17 cellular contexts compared by ENCODE assay signal in the genomic region with DNA sequence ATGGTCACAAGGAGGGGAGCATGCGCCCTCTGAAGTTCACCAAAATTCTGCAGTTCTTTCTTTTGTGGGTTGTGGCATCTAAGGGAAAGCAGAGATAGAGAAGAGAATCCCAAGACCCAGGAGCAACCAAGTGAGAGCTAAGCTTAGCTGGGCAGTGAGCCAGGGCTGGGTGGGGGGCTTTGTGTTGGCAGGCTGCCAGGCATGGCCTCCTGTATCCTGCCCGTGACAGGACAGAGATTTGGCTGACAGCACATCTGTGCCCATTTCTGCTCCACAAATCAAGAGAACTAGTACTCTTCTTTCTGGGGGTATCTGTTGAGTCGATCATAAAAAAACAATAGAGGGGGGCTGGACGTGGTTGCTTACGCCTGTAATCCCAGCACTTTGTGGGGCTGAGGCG.
DNase-seq lines count a peak whose midpoint lies in the region; ATAC-seq and TF ChIP-seq lines count a peak whose summit lies in the region.
"Had no signal": no experiment of that assay in that cellular context is flagged by ENCODE, and none has a peak within 500 bp of the region (broad histone marks: within the 10 kb centered on the region; RNA-seq: fewer than 3 reads in every experiment).

No MANE protein-coding gene starts in this region.

- H3K4me1 ChIP-seq in BE2C (no peaks in the 10 kb centered on the region), SJCRH30 (no peaks in the 10 kb centered on the region), heart left ventricle (no peaks in the 10 kb centered on the region)

- H3K27me3 ChIP-seq in BE2C (no peaks in the 10 kb centered on the region; the same call in 1 of the 2 replicates), SJCRH30 (no peaks in the 10 kb centered on the region), heart left ventricle (no peaks in the 10 kb centered on the region)

- TF ChIP-seq POLR2A in heart left ventricle (IDR thresholded peaks at IDR 0.05): no peak

- H3K36me3 ChIP-seq in BE2C (no peaks in the 10 kb centered on the region), SJCRH30 (no peaks in the 10 kb centered on the region), heart left ventricle (no peaks in the 10 kb centered on the region)

- H3K4me3 ChIP-seq in BE2C (ENCODE audit: low read depth, low read length) (no peak overlapping the region), SJCRH30 (no peak overlapping the region), heart left ventricle (no peak overlapping the region)
- H3K4me3 ChIP-seq: GM23338 had no signal

- CTCF ChIA-PET in activated CD4-positive, alpha-beta T cell treated with anti-CD3 and anti-CD28 coated beads, Interleukin-2, amount 10 ng/mL, durations not matched to agents 7 days and 5 days (lab: Charles Lee): no interaction called here

- 80 to 84% (median 83%) methylated on average over 6 of the region's 6 CpGs for WGBS in heart left ventricle, 4 donors

- no peaks in the 10 kb centered on the region for H3K4me1 Mint-ChIP-seq in activated CD4-positive, alpha-beta T cell treated with anti-CD3 and anti-CD28 coated beads, Interleukin-2, amount 10 ng/mL, durations not matched to agents 7 days and 5 days
- H3K4me1 Mint-ChIP-seq in natural killer cell: no peaks in the 10 kb centered on the region
- H3K4me1 Mint-ChIP-seq: CD4-positive, alpha-beta memory T cell; IgD-negative memory B cell had no signal

- POLR2A ChIA-PET in activated CD4-positive, alpha-beta T cell treated with anti-CD3 and anti-CD28 coated beads, Interleukin-2, amount 10 ng/mL, durations not matched to agents 7 days and 5 days (lab: Charles Lee): no interaction called here

- H3K9me3 ChIP-seq in BE2C: no peaks in the 10 kb centered on the region
- no peaks in the 10 kb centered on the region for H3K9me3 ChIP-seq in SJCRH30 (replicated peaks)
- no peaks in the 10 kb centered on the region for H3K9me3 ChIP-seq in heart left ventricle

- no peak overlapping the region for H3K27ac Mint-ChIP-seq in activated CD4-positive, alpha-beta T cell treated with anti-CD3 and anti-CD28 coated beads, Interleukin-2, amount 10 ng/mL, durations not matched to agents 7 days and 5 days
- no peak overlapping the region for H3K27ac Mint-ChIP-seq in natural killer cell
- H3K27ac Mint-ChIP-seq: CD4-positive, alpha-beta memory T cell; GM23338; HFFc6; IgD-negative memory B cell had no signal

- no peaks in the 10 kb centered on the region for H3K27me3 Mint-ChIP-seq in activated CD4-positive, alpha-beta T cell treated with anti-CD3 and anti-CD28 coated beads, Interleukin-2, amount 10 ng/mL, durations not matched to agents 7 days and 5 days
- H3K27me3 Mint-ChIP-seq in natural killer cell (ENCODE audit: low read depth in 2 of 2): peaks cover 0 to 7% of the 10 kb centered on the region in 2 donors
- H3K27me3 Mint-ChIP-seq: CD4-positive, alpha-beta memory T cell; IgD-negative memory B cell had no signal

- no peaks in the 10 kb centered on the region for H3K36me3 Mint-ChIP-seq in activated CD4-positive, alpha-beta T cell treated with anti-CD3 and anti-CD28 coated beads, Interleukin-2, amount 10 ng/mL, durations not matched to agents 7 days and 5 days (ENCODE audit: low read depth)
- no peaks in the 10 kb centered on the region for H3K36me3 Mint-ChIP-seq in natural killer cell
- H3K36me3 Mint-ChIP-seq: CD14-positive monocyte; CD4-positive, alpha-beta memory T cell; IgD-negative memory B cell had no signal

- DNase-seq in NCI-H748 (lab: John Stamatoyannopoulos, UW; ENCODE audit: unreplicated experiment) (peak; percentile 3), NCI-H748 treated with DMSO at 0.1 percent for 48 hours (lab: John Stamatoyannopoulos, UW) (no peak), BE2C (peak; percentile 11), NCI-H446 treated with DMSO at 0.1 percent for 48 hours (lab: John Stamatoyannopoulos, UW) (peak; percentile 37), SJCRH30 (peak; percentile 12 to 39), heart left ventricle (no peak), natural killer cell (no peak)
- DNase-seq in activated CD4-positive, alpha-beta T cell treated with anti-CD3 and anti-CD28 coated beads, Interleukin-2, amount 10 ng/mL, durations not matched to agents 7 days and 5 days: no peak
- DNase-seq: ACHN; Calu3; CD4-positive, alpha-beta memory T cell; HCEC 1CT; HFFc6; KG1 had no signal

- intact Hi-C loops in heart left ventricle (cut with DNase I): no loop called here
- intact Hi-C loops in natural killer cell (cut with micrococcal nuclease): no loop called here

- H3K4me3 Mint-ChIP-seq in activated CD4-positive, alpha-beta T cell treated with anti-CD3 and anti-CD28 coated beads, Interleukin-2, amount 10 ng/mL, durations not matched to agents 7 days and 5 days: no peak overlapping the region
- H3K4me3 Mint-ChIP-seq in natural killer cell: no peak overlapping the region
- H3K4me3 Mint-ChIP-seq: CD14-positive monocyte; CD4-positive, alpha-beta memory T cell; GM23338; HFFc6; IgD-negative memory B cell had no signal

- H3K27ac ChIP-seq in SJCRH30 (no peak overlapping the region), heart left ventricle (no peak overlapping the region)

- H3K9me3 Mint-ChIP-seq in activated CD4-positive, alpha-beta T cell treated with anti-CD3 and anti-CD28 coated beads, Interleukin-2, amount 10 ng/mL, durations not matched to agents 7 days and 5 days: no peaks in the 10 kb centered on the region
- peaks cover 2 to 3% of the 10 kb centered on the region in 2 donors for H3K9me3 Mint-ChIP-seq in natural killer cell
- H3K9me3 Mint-ChIP-seq: CD14-positive monocyte, GM23338, IgD-negative memory B cell had no signal

- ATAC-seq in heart left ventricle (no peak), natural killer cell (no peak)
- ATAC-seq: GM23338 had no signal

- no peak for TF ChIP-seq CTCF in BE2C (IDR thresholded peaks at IDR 0.05; ENCODE audit: low read depth, low read length)
- TF ChIP-seq CTCF in heart left ventricle (IDR thresholded peaks at IDR 0.05): no peak
- no peak for TF ChIP-seq CTCF in natural killer cell (IDR thresholded peaks at IDR 0.05)

Comparison
In these comparisons a context has a peak if more than half of its experiments do, and no peak if none do; other contexts are left out.
1. DNase-seq: peak in NCI-H748 (single experiment), BE2C (single experiment), NCI-H446 treated with DMSO at 0.1 percent for 48 hours (single experiment) and SJCRH30 (2 of 2); none in NCI-H748 treated with DMSO at 0.1 percent for 48 hours (single experiment), activated CD4-positive, alpha-beta T cell treated with anti-CD3 and anti-CD28 coated beads, Interleukin-2, amount 10 ng/mL, durations not matched to agents 7 days and 5 days (single experiment), heart left ventricle (0 of 5) and natural killer cell (single experiment).